ENCODE assay signal across 9 cellular contexts in the genomic region with DNA sequence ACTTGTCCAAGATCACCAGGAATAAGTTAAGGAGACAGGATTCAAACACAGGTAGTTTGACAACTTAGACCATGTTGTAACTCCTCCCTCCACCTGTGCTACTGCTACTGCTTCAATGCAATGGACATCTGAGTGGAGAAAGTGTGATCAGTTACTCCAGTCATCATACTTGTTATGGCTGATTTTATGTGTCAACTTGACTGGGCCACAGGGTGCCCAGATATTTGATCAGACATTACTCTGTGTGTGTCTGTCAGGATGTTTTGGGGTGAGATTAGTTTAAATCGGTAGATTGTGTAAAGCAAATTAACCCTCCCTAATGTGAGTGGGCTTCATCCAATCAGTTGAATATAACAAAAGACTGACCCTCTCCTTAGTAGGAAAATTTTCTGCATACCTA.
"Had no signal": no experiment of that assay in that cellular context is flagged by ENCODE, and none has a peak within 500 bp of the region (broad histone marks: within the 10 kb centered on the region; RNA-seq: fewer than 3 reads in every experiment).

No MANE protein-coding gene starts in this region.

- H3K4me1 Mint-ChIP-seq: IgD-negative memory B cell had no signal

- H3K27ac Mint-ChIP-seq: IgD-negative memory B cell had no signal

- ATAC-seq: HepG2, K562 had no signal

- FAIRE-seq: HepG2, HTR-8/SVneo, K562 had no signal

- H3K9ac ChIP-seq: KMS-11 had no signal

- H3K4me3 Mint-ChIP-seq: IgD-negative memory B cell had no signal

- H3K4me3 ChIP-seq: K562 had no signal

- H3K4me2 ChIP-seq: KMS-11 had no signal

- DNase-seq: IMR-90, KBM-7, KG1 had no signal

- H3K27ac ChIP-seq: HL-60, KMS-11 had no signal
